In genomic region chr10:114635101-114635500, GRCh38 we compare ENCODE assay signal across 1 cellular context.
A peak's percentile ranks its signal among the peaks of the same experiment; 100 is the strongest.
TF ChIP-seq lines count a peak whose summit lies in the region.

No MANE protein-coding gene starts in this region.

TF ChIP-seq in K562, 482 proteins besides CTCF, POLR2A, EP300 and RAD21:
- no peak for TF ChIP-seq AFF1 (IDR thresholded peaks at IDR 0.05; ENCODE audit: low read depth in 1 of 2, partially characterized antibody in 2 of 2)
- no peak for TF ChIP-seq ZNF431 (CRISPR knock-in tag; IDR thresholded peaks at IDR 0.05)
- TF ChIP-seq EGR1 (conservative IDR thresholded peaks at IDR 0.05), result no peak
- peak; percentile 14; the same call in 1 of the 2 replicates for TF ChIP-seq SPI1 (IDR thresholded peaks at IDR 0.05; ENCODE audit: borderline replicate concordance, low read depth, low read length)
- no peak for TF ChIP-seq PRMT5 (CRISPR knock-in tag; IDR thresholded peaks at IDR 0.05)
